ENCODE assay signal across 10 cellular contexts in genomic region chr11:66050581-66051231, GRCh38. TPM values are rescaled to one million over a fixed set of nuclear protein-coding genes. Genes with fewer than 3 reads are reported as not detected.
A peak's percentile ranks its signal among the peaks of the same experiment; 100 is the strongest.
DNase-seq lines count a peak whose midpoint lies in the region; TF ChIP-seq lines count a peak whose summit lies in the region.
"Had no signal": no experiment of that assay in that cellular context is flagged by ENCODE, and none has a peak within 500 bp of the region (broad histone marks: within the 10 kb centered on the region; RNA-seq: fewer than 3 reads in every experiment).

No MANE protein-coding gene starts in this region.

- H3F3A ChIP-seq in Loucy (ENCODE audit: low read depth) (no peaks in the 10 kb centered on the region), neural progenitor cell (ENCODE audit: low read depth) (peaks cover 32% of the 10 kb centered on the region)

- H3K36me3 Mint-ChIP-seq in Calu3 (ENCODE audit: insufficient read depth, unreplicated experiment) (peaks cover 46% of the 10 kb centered on the region), neural progenitor cell (peaks cover 14% of the 10 kb centered on the region)

- in situ Hi-C loops in mammary epithelial cell (cut with MboI; ENCODE audit: low sequenced_read_pairs in 2 of 2) = no loop called here

- no peak for TF ChIP-seq POLR2A in testis (IDR thresholded peaks at IDR 0.05)

- H3K79me2 ChIP-seq in Loucy (ENCODE audit: insufficient read depth, low read length) (peaks cover 35% of the 10 kb centered on the region), mammary epithelial cell (ENCODE audit: insufficient read depth, low read length) (peaks cover 35% of the 10 kb centered on the region), neural progenitor cell (ENCODE audit: low read depth) (peaks cover 52% of the 10 kb centered on the region)

- H3K27ac ChIP-seq in mammary epithelial cell (ENCODE audit: insufficient read depth, low read depth, low read length) (peak overlapping the region; percentile 20), neural progenitor cell (peak overlapping the region; percentile 92), testis (peak overlapping the region in 1 of 2 donors; percentile 85)

- dilution Hi-C loops in mammary epithelial cell (cut with HindIII; ENCODE audit: low sequenced_read_pairs) = no loop called here

- CTCF ChIA-PET in Calu3 (lab: Charles Lee) (interaction anchor here (1.6 kb wide), 1 partner anchor 39 kb away, joined by 4 read pairs; the partner anchor contains the start of gene CST6), mammary epithelial cell (lab: Charles Lee; ENCODE audit: low non-redundant PET) (interaction anchor here (0.5 to 0.7 kb wide), 2 partner anchors 48 to 106 kb away, joined by 3 read pairs; no protein-coding TSS in a partner anchor)

- H3K9me3 Mint-ChIP-seq in Calu3 (ENCODE audit: low read depth, unreplicated experiment) = no peaks in the 10 kb centered on the region
- no peaks in the 10 kb centered on the region for H3K9me3 Mint-ChIP-seq in neural progenitor cell

- WGBS in mammary epithelial cell (ENCODE audit: low coverage, missing lambda C conversion rate) = 57% methylated on average over 5 of the region's 5 CpGs
- 48 to 49% methylated on average over 5 of the region's 5 CpGs for WGBS in testis, 2 donors

- H3K4me3 Mint-ChIP-seq in Calu3 (ENCODE audit: low read depth, unreplicated experiment) (peak overlapping the region; percentile 95), neural progenitor cell (peak overlapping the region; percentile 96)

- DNase-seq in Calu3 = no peak
- DNase-seq in mammary epithelial cell = no peak
- no peak for DNase-seq in neural progenitor cell (ENCODE audit: low spot score)
- DNase-seq in SIG-M5 treated with dmso at 0.1 percent for 504 hours (lab: John Stamatoyannopoulos, UW; ENCODE audit: unreplicated experiment) = no peak
- DNase-seq in testis = no peak
- DNase-seq in NCI-H774 (lab: John Stamatoyannopoulos, UW) = no peak
- no peak for DNase-seq in occipital lobe (lab: John Stamatoyannopoulos, UW)

- H3K9ac ChIP-seq in Loucy (ENCODE audit: low read depth, low read length, poor library complexity, severe bottlenecking) = peak overlapping the region; percentile 78
- H3K9ac ChIP-seq in mammary epithelial cell (ENCODE audit: insufficient read depth, low read length) = no peak overlapping the region
- peak overlapping the region; percentile 38 for H3K9ac ChIP-seq in neural progenitor cell

- peaks cover 15% of the 10 kb centered on the region for H3K4me1 Mint-ChIP-seq in Calu3 (ENCODE audit: low read depth, unreplicated experiment)
- peaks cover 42% of the 10 kb centered on the region for H3K4me1 Mint-ChIP-seq in neural progenitor cell

- H3K9me3 ChIP-seq in Loucy (ENCODE audit: insufficient read depth, low read depth, low read length) = no peaks in the 10 kb centered on the region
- H3K9me3 ChIP-seq in mammary epithelial cell (replicated peaks; ENCODE audit: insufficient read depth, low read length) = no peaks in the 10 kb centered on the region
- no peaks in the 10 kb centered on the region for H3K9me3 ChIP-seq in neural progenitor cell (ENCODE audit: low read depth)
- no peaks in the 10 kb centered on the region for H3K9me3 ChIP-seq in testis

- H3K27ac Mint-ChIP-seq in Calu3 (ENCODE audit: unreplicated experiment) (peak overlapping the region; percentile 90), neural progenitor cell (peak overlapping the region; percentile 99)

- H3K36me3 ChIP-seq in Loucy (ENCODE audit: insufficient read depth, low read length) (peaks cover 13% of the 10 kb centered on the region; the same call in 1 of the 2 replicates), mammary epithelial cell (ENCODE audit: insufficient read depth, low read length) (peaks cover 11% of the 10 kb centered on the region), neural progenitor cell (peaks cover 4% of the 10 kb centered on the region), testis (ENCODE audit: low read depth, missing control alignments) (no peaks in the 10 kb centered on the region)

- peak overlapping the region; percentile 79 for H3K4me2 ChIP-seq in Loucy (ENCODE audit: low read depth, low read length, poor library complexity, severe bottlenecking)
- H3K4me2 ChIP-seq in mammary epithelial cell (ENCODE audit: insufficient read depth, low read depth, low read length) = peak overlapping the region; percentile 97
- H3K4me2 ChIP-seq in neural progenitor cell = peak overlapping the region; percentile 87

- no TSS peak for BruUV-seq in Calu3 (replicated peaks; lab: Mats Ljungman, UMichigan)
- no TSS peak for BruUV-seq in mammary epithelial cell (replicated peaks; lab: Mats Ljungman, UMichigan)

- H3K27me3 ChIP-seq in Loucy (ENCODE audit: insufficient read depth, low read length, poor library complexity, severe bottlenecking) (no peaks in the 10 kb centered on the region), mammary epithelial cell (ENCODE audit: insufficient read depth, low read length) (no peaks in the 10 kb centered on the region), neural progenitor cell (no peaks in the 10 kb centered on the region), testis (no peaks in the 10 kb centered on the region)

- no peaks in the 10 kb centered on the region for H3K9me2 ChIP-seq in Loucy (replicated peaks; ENCODE audit: low read depth, low read length)

- peaks cover 21% of the 10 kb centered on the region for H3K4me1 ChIP-seq in Loucy (ENCODE audit: insufficient read depth, low read length, poor library complexity, severe bottlenecking)
- H3K4me1 ChIP-seq in mammary epithelial cell (ENCODE audit: insufficient read depth, low read length) = peaks cover 24% of the 10 kb centered on the region
- H3K4me1 ChIP-seq in neural progenitor cell = peaks cover 22% of the 10 kb centered on the region
- peaks cover 37% of the 10 kb centered on the region for H3K4me1 ChIP-seq in testis

- no peak overlapping the region for H2AFZ ChIP-seq in Loucy (ENCODE audit: low read length)
- peak overlapping the region; percentile 84 for H2AFZ ChIP-seq in mammary epithelial cell (ENCODE audit: low read depth, low read length)
- H2AFZ ChIP-seq in neural progenitor cell (replicated peaks) = no peak overlapping the region

- intact Hi-C loops in Calu3 (cut with micrococcal nuclease; ENCODE audit: unreplicated experiment) (no loop called here), mammary epithelial cell (cut with micrococcal nuclease) (no loop called here), testis (cut with DNase I; ENCODE audit: low total_unique reads) (no loop called here)

- H4K20me1 ChIP-seq in Loucy (ENCODE audit: insufficient read depth, low read length, poor library complexity, severe bottlenecking) (peaks cover 17% of the 10 kb centered on the region), mammary epithelial cell (ENCODE audit: insufficient read depth, low read length) (no peaks in the 10 kb centered on the region), neural progenitor cell (ENCODE audit: low read depth) (peaks cover 11% of the 10 kb centered on the region)

- H3K4me3 ChIP-seq in Loucy (ENCODE audit: low read length, poor library complexity, severe bottlenecking) (peak overlapping the region; percentile 100), mammary epithelial cell (replicated peaks in 1 of 3; ENCODE audit: insufficient read depth in 1 of 3, low read depth in 2 of 3, low read length in 3 of 3) (no peak overlapping the region), neural progenitor cell (peak overlapping the region; percentile 80), testis (no peak overlapping the region)

- H3K27me3 Mint-ChIP-seq in Calu3 (ENCODE audit: unreplicated experiment) (peaks cover 16% of the 10 kb centered on the region), neural progenitor cell (ENCODE audit: insufficient read depth, low read depth) (no peaks in the 10 kb centered on the region)

- TF ChIP-seq CTCF in Calu3 (IDR thresholded peaks at IDR 0.05; ENCODE audit: unreplicated experiment) = no peak
- no peak for TF ChIP-seq CTCF in Loucy (conservative IDR thresholded peaks at IDR 0.05; ENCODE audit: low read length)
- no peak for TF ChIP-seq CTCF in mammary epithelial cell (conservative IDR thresholded peaks at IDR 0.05 in 1 of 2, IDR thresholded peaks at IDR 0.05 in 1 of 2; ENCODE audit: extremely low read depth in 1 of 2, insufficient read depth in 1 of 2, low read depth in 1 of 2, low read length in 2 of 2)
- peak; percentile 3 for TF ChIP-seq CTCF in neural progenitor cell (IDR thresholded peaks at IDR 0.05)
- no peak for TF ChIP-seq CTCF in testis (IDR thresholded peaks at IDR 0.05)

RNA-seq across cellular contexts. Expression of gene SF3B2, which starts 1.5 kb away (rescaled TPM):
- total RNA-seq in Calu3 (2022) = 167 and 173 TPM in 2 replicates
- total RNA-seq in mammary epithelial cell = 100 to 1,000 TPM; 128 to 189 TPM
- 101 TPM for polyA plus RNA-seq in mammary epithelial cell
- 169 TPM for polyA minus RNA-seq in mammary epithelial cell
- total RNA-seq in neural progenitor cell (ENCODE audit: low replicate concordance) = 177 and 198 TPM in 2 replicates
- 100 to 1,000 TPM; 307 to 315 TPM for total RNA-seq in testis
- polyA plus RNA-seq in testis (ENCODE audit: insufficient read depth, low read depth, low replicate concordance) = 341 TPM
- 88.6 TPM for total RNA-seq in occipital lobe

RNA-seq across cellular contexts. Expression of gene GAL3ST3, which starts 1.7 kb away (rescaled TPM):
- not detected in 2 replicates for total RNA-seq in Calu3 (2022)
- under 1 TPM in 1 of 2 donors, not detected in 1; under 0.01 TPM for total RNA-seq in mammary epithelial cell
- not detected for polyA plus RNA-seq in mammary epithelial cell
- polyA minus RNA-seq in mammary epithelial cell = not detected
- total RNA-seq in neural progenitor cell (ENCODE audit: low replicate concordance) = 8.5 and 35.9 TPM in 2 replicates
- 1 to 10 TPM; 2.0 to 4.0 TPM for total RNA-seq in testis
- 0.84 TPM for polyA plus RNA-seq in testis (ENCODE audit: insufficient read depth, low read depth, low replicate concordance)
- total RNA-seq in occipital lobe = 14.0 TPM
- total RNA-seq: aorta, NCI-H460 had no signal
- polyA plus RNA-seq: aorta had no signal

RNA-seq across cellular contexts. Expression of gene PACS1, which starts 19.4 kb away (rescaled TPM):
- total RNA-seq in Calu3 (2022) = 44.7 and 47.9 TPM in 2 replicates
- total RNA-seq in mammary epithelial cell = 10 to 100 TPM; 34.0 to 48.1 TPM
- polyA plus RNA-seq in mammary epithelial cell = 21.4 TPM
- 52.2 TPM for polyA minus RNA-seq in mammary epithelial cell
- total RNA-seq in neural progenitor cell (ENCODE audit: low replicate concordance) = 13.4 and 15.2 TPM in 2 replicates
- total RNA-seq in testis = 100 to 1,000 TPM; 130 to 131 TPM
- 111 TPM for polyA plus RNA-seq in testis (ENCODE audit: insufficient read depth, low read depth, low replicate concordance)
- 34.5 TPM for total RNA-seq in occipital lobe

RNA-seq across cellular contexts. Expression of gene CATSPER1, which starts 24.4 kb away (rescaled TPM):
- 1.0 and 2.6 TPM in 2 replicates for total RNA-seq in Calu3 (2022)
- under 1 TPM in 1 of 2 donors, not detected in 1; 0.61 TPM for total RNA-seq in mammary epithelial cell
- polyA plus RNA-seq in mammary epithelial cell = 0.52 TPM
- not detected for polyA minus RNA-seq in mammary epithelial cell
- not detected in 2 replicates for total RNA-seq in neural progenitor cell (ENCODE audit: low replicate concordance)
- 10 to 100 TPM in 1 of 2 donors, 1 to 10 TPM in 1; 8.9 to 12.5 TPM for total RNA-seq in testis
- 33.7 TPM for polyA plus RNA-seq in testis (ENCODE audit: insufficient read depth, low read depth, low replicate concordance)
- total RNA-seq in occipital lobe = not detected
- total RNA-seq: NCI-H460 had no signal

RNA-seq across cellular contexts. Expression of gene CST6, which starts 38.9 kb away (rescaled TPM):
- total RNA-seq in Calu3 (2022) (21.5 and 27.2 TPM in 2 replicates), mammary epithelial cell (10 to 100 TPM in 1 of 2 donors, 1 to 10 TPM in 1; 1.3 to 21.5 TPM), neural progenitor cell (ENCODE audit: low replicate concordance) (0.50 TPM in 1 of 2 replicates, not detected in the other), testis (10 to 100 TPM in 1 of 2 donors, 1 to 10 TPM in 1; 6.6 to 11.9 TPM), occipital lobe (not detected)
- polyA plus RNA-seq in mammary epithelial cell (8.3 TPM), testis (ENCODE audit: insufficient read depth, low read depth, low replicate concordance) (3.0 TPM)
- not detected for polyA minus RNA-seq in mammary epithelial cell
- total RNA-seq: NCI-H460 had no signal

Comparison
In these comparisons a context has a peak if more than half of its experiments do, and no peak if none do; other contexts are left out.
1. H3K4me3 ChIP-seq: peak in Loucy (single experiment) and neural progenitor cell (single experiment); none in mammary epithelial cell (0 of 3) and testis (0 of 2).
2. Peak in every context shown above with its lines, with median percentiles within 50 percentile points of each other: H3K4me2 ChIP-seq.